8 cellular contexts compared by ENCODE assay signal in genomic region chr9:137445275-137445807, GRCh38. TPM values are rescaled to one million over a fixed set of nuclear protein-coding genes. Genes with fewer than 3 reads are reported as not detected.
A peak's percentile ranks its signal among the peaks of the same experiment; 100 is the strongest.
DNase-seq lines count a peak whose midpoint lies in the region; FAIRE-seq and TF ChIP-seq lines count a peak whose summit lies in the region.

No MANE protein-coding gene starts in this region.

- H3K36me3 ChIP-seq in SK-N-MC (ENCODE audit: insufficient read depth, low read length) (no peaks in the 10 kb centered on the region), prostate gland (no peaks in the 10 kb centered on the region), uterus (no peaks in the 10 kb centered on the region)

- TF ChIP-seq CTCF in prostate gland (IDR thresholded peaks at IDR 0.05) (peak; percentile 56 to 88 (median 76)), uterus (IDR thresholded peaks at IDR 0.05) (peak; percentile 56 to 78 (median 73))

- H3K27me3 ChIP-seq in prostate gland (replicated peaks; ENCODE audit: insufficient read depth), result no peaks in the 10 kb centered on the region
- H3K27me3 ChIP-seq in uterus, result peaks cover 0 to 5% of the 10 kb centered on the region in 2 donors

- WGBS in prostate gland, result 21% methylated on average over 14 of the region's 14 CpGs

- intact Hi-C loops in prostate gland (cut with DNase I) (no loop called here), uterus (cut with DNase I; ENCODE audit: low total_unique reads) (no loop called here)

- H3K4me3 ChIP-seq in SK-N-MC (no peak overlapping the region), prostate gland (no peak overlapping the region), uterus (no peak overlapping the region)

- FAIRE-seq in GM18507 (lab: Jason Lieb, UNC), result peak; percentile 78

- H3K9me3 ChIP-seq in SK-N-MC (ENCODE audit: low read depth, low read length) (no peaks in the 10 kb centered on the region), prostate gland (no peaks in the 10 kb centered on the region), uterus (no peaks in the 10 kb centered on the region)

- H3K4me1 ChIP-seq in prostate gland (replicated peaks) (no peaks in the 10 kb centered on the region), uterus (no peaks in the 10 kb centered on the region)

- TF ChIP-seq POLR2A in prostate gland (IDR thresholded peaks at IDR 0.05), result no peak
- TF ChIP-seq POLR2A in uterus (IDR thresholded peaks at IDR 0.05), result no peak

- H3K27ac ChIP-seq in SK-N-MC, result no peak overlapping the region
- H3K27ac ChIP-seq in prostate gland, result no peak overlapping the region
- no peak overlapping the region for H3K27ac ChIP-seq in uterus

- peak; percentile 87 for DNase-seq in A172 (ENCODE audit: low spot score)
- peak; percentile 74 for DNase-seq in GM18507 (ENCODE audit: extremely low spot score, insufficient read length, low read depth)
- peak; percentile 72 to 80 for DNase-seq in Kasumi-1 (lab: John Stamatoyannopoulos, UW)
- DNase-seq in SK-N-MC (ENCODE audit: low read depth, low spot score), result peak; percentile 14
- peak; percentile 89 for DNase-seq in activated naive CD4-positive, alpha-beta T cell treated with Interleukin-2 at 50 U/mL for 16 hours
- DNase-seq in glomerular visceral epithelial cell (ENCODE audit: extremely low spot score), result peak; percentile 81
- DNase-seq in prostate gland (ENCODE audit: low spot score), result peak; percentile 64
- peak; percentile 69 to 74 for DNase-seq in uterus

- no peak overlapping the region for H3K9ac ChIP-seq in SK-N-MC (ENCODE audit: insufficient read length)

RNA-seq across cellular contexts. Expression of gene ENTPD8, which starts 4.2 kb away (rescaled TPM):
- 0.83 and 0.98 TPM in 2 replicates for total RNA-seq in A172 (2014; rRNA removed; shearing (Covaris generic))
- 1 to 10 TPM; 1.8 TPM for total RNA-seq in prostate gland
- total RNA-seq in uterus, result under 1 TPM in 1 of 4 donors, not detected in 3; 0.21 TPM

RNA-seq across cellular contexts. Expression of gene NSMF, which starts 13.8 kb away (rescaled TPM):
- 45.1 and 46.4 TPM in 2 replicates for total RNA-seq in A172 (2014; rRNA removed; shearing (Covaris generic))
- total RNA-seq in prostate gland (100 to 1,000 TPM in 1 of 2 donors, 10 to 100 TPM in 1; 42.4 to 128 TPM), uterus (10 to 100 TPM; 17.4 to 40.7 (median 32.1) TPM)

RNA-seq across cellular contexts. Expression of gene NOXA1, which starts 22.1 kb away (rescaled TPM):
- total RNA-seq in A172 (2014; rRNA removed; shearing (Covaris generic)), result 1.7 and 3.3 TPM in 2 replicates
- 10 to 100 TPM in 1 of 2 donors, 1 to 10 TPM in 1; 7.5 to 17.1 TPM for total RNA-seq in prostate gland
- total RNA-seq in uterus, result 10 to 100 TPM in 1 of 4 donors, 1 to 10 TPM in 2, under 1 TPM in 1; 0.29 to 13.3 (median 3.4) TPM

RNA-seq across cellular contexts. Expression of gene EXD3, which starts 22.4 kb away (rescaled TPM):
- 3.4 and 9.9 TPM in 2 replicates for total RNA-seq in A172 (2014; rRNA removed; shearing (Covaris generic))
- 10 to 100 TPM; 32.6 to 44.8 TPM for total RNA-seq in prostate gland
- total RNA-seq in uterus, result 10 to 100 TPM; 11.8 to 49.0 (median 31.5) TPM

Comparison
In these comparisons a context has a peak if more than half of its experiments do, and no peak if none do; other contexts are left out.
1. DNase-seq: peak in every context shown above with its lines; median percentile 89 in activated naive CD4-positive, alpha-beta T cell treated with Interleukin-2 at 50 U/mL for 16 hours; 87 in A172; 81 in glomerular visceral epithelial cell; 76 in Kasumi-1; 74 in GM18507; 72 in uterus; 64 in prostate gland; 14 in SK-N-MC.